ENCODE assay signal across 21 cellular contexts in genomic region chr7:129159539-129159938, GRCh38. TPM values are rescaled to one million over a fixed set of nuclear protein-coding genes. Genes with fewer than 3 reads are reported as not detected.
DNase-seq lines count a peak whose midpoint lies in the region; ATAC-seq and TF ChIP-seq lines count a peak whose summit lies in the region.
"Had no signal": no experiment of that assay in that cellular context is flagged by ENCODE, and none has a peak within 500 bp of the region (broad histone marks: within the 10 kb centered on the region; RNA-seq: fewer than 3 reads in every experiment).

No MANE protein-coding gene starts in this region.

- H3K27me3 ChIP-seq in right atrium auricular region = no peaks in the 10 kb centered on the region
- H3K27me3 ChIP-seq in right cardiac atrium (ENCODE audit: control insufficient read depth, insufficient read depth) = no peaks in the 10 kb centered on the region
- H3K27me3 ChIP-seq in MG63 = no peaks in the 10 kb centered on the region
- H3K27me3 ChIP-seq: SJCRH30 had no signal

- intact Hi-C loops in Right ventricle myocardium superior (cut with DNase I) = no loop called here
- intact Hi-C loops in right cardiac atrium (cut with DNase I) = no loop called here

- H3K27ac ChIP-seq in right atrium auricular region (no peak overlapping the region), right cardiac atrium (ENCODE audit: low read length) (no peak overlapping the region)
- H3K27ac ChIP-seq: PC-9, SJCRH30 had no signal

- peaks cover 17 to 18% of the 10 kb centered on the region in 2 donors for H3K36me3 Mint-ChIP-seq in naive B cell

- peak; percentile 91 for ATAC-seq in Right ventricle myocardium superior (ENCODE audit: poor library complexity)
- peak; percentile 45 to 71 for ATAC-seq in right cardiac atrium
- ATAC-seq in naive B cell (ENCODE audit: low read depth in 2 of 2) = no peak
- ATAC-seq in HG02763 (IDR thresholded peaks at IDR 0.05; ENCODE audit: unreplicated experiment) = no peak
- ATAC-seq: HCT116, K562 had no signal

- H3K4me3 Mint-ChIP-seq in naive B cell = peak overlapping the region in 1 of 8 donors; percentile 66
- H3K4me3 Mint-ChIP-seq: CD14-positive monocyte had no signal

- WGBS in right cardiac atrium = 79% methylated on average over 3 of the region's 3 CpGs

- H3K27ac Mint-ChIP-seq in naive B cell = peak overlapping the region; percentile 6 to 89 (median 73)
- H3K27ac Mint-ChIP-seq: CD14-positive monocyte had no signal

- H3K27me3 Mint-ChIP-seq in naive B cell = no peaks in the 10 kb centered on the region

- DNase-seq in Right ventricle myocardium superior (peak; percentile 65), right atrium auricular region (ENCODE audit: low spot score) (no peak), right cardiac atrium (peak in 1 of 3 donors; percentile 76), naive B cell (no peak), MG63 (no peak), NCI-H69 (lab: John Stamatoyannopoulos, UW) (no peak)
- no peak for DNase-seq in stimulated activated CD4-positive, alpha-beta T cell treated with anti-CD3 and anti-CD28 coated beads, Interleukin-2, amount 100 ng/mL, for 24 hours
- DNase-seq: 8988T, AML-193, GDM1, NCI-H1436, NCI-H187 treated with DMSO at 0.1 percent for 48 hours, NCI-H2107, NCI-H446 treated with DMSO at 0.1 percent for 48 hours, NCI-H526 treated with DMSO at 0.1 percent for 48 hours, PC-9 had no signal

- H3K9me3 ChIP-seq in right atrium auricular region (no peaks in the 10 kb centered on the region), right cardiac atrium (ENCODE audit: control insufficient read depth, low read length) (no peaks in the 10 kb centered on the region), MG63 (no peaks in the 10 kb centered on the region)
- H3K9me3 ChIP-seq: SJCRH30 had no signal

- no peaks in the 10 kb centered on the region for H3K36me3 ChIP-seq in right atrium auricular region
- H3K36me3 ChIP-seq in MG63 = no peaks in the 10 kb centered on the region
- H3K36me3 ChIP-seq: SJCRH30 had no signal

- H3K4me1 ChIP-seq in right atrium auricular region = no peaks in the 10 kb centered on the region
- H3K4me1 ChIP-seq in right cardiac atrium (ENCODE audit: control insufficient read depth, insufficient read depth, low read length) = no peaks in the 10 kb centered on the region
- H3K4me1 ChIP-seq: SJCRH30 had no signal

- no peak for TF ChIP-seq CTCF in right atrium auricular region (IDR thresholded peaks at IDR 0.05)

- H3K9me3 Mint-ChIP-seq in naive B cell = peaks cover 0 to 5% (median 0%) of the 10 kb centered on the region in 7 donors
- H3K9me3 Mint-ChIP-seq: CD14-positive monocyte had no signal

- H3K4me1 Mint-ChIP-seq in naive B cell = peaks cover 60 to 79% (median 78%) of the 10 kb centered on the region in 3 donors

- H3K4me3 ChIP-seq in right atrium auricular region (no peak overlapping the region), right cardiac atrium (ENCODE audit: low read length) (no peak overlapping the region), MG63 (no peak overlapping the region)
- H3K4me3 ChIP-seq: K562, PC-9, SJCRH30 had no signal

RNA-seq across cellular contexts. Expression of gene TSPAN33, which starts 15.0 kb away (rescaled TPM):
- total RNA-seq in Right ventricle myocardium superior (11.8 TPM), right atrium auricular region (10 to 100 TPM in 1 of 2 donors, 1 to 10 TPM in 1; 9.8 to 11.1 TPM), right cardiac atrium (10 to 100 TPM; 12.8 to 17.8 (median 13.2) TPM)
- polyA plus RNA-seq in right cardiac atrium (7.4 TPM), naive B cell (ENCODE audit: low read depth in 6 of 6) (100 to 1,000 TPM in 5 of 6 donors, 10 to 100 TPM in 1; 92.8 to 171 (median 136) TPM)
- 3.4 and 7.0 TPM in 2 replicates for total RNA-seq in MG63 (2014; rRNA removed; shearing (Covaris generic); ENCODE audit: low replicate concordance)

RNA-seq across cellular contexts. Expression of gene SMO, which starts 28.9 kb away (rescaled TPM):
- total RNA-seq in Right ventricle myocardium superior (5.0 TPM), right atrium auricular region (1 to 10 TPM; 4.7 to 9.9 TPM), right cardiac atrium (10 to 100 TPM in 2 of 4 donors, 1 to 10 TPM in 2; 8.3 to 12.6 (median 9.6) TPM)
- polyA plus RNA-seq in right cardiac atrium (4.9 TPM), naive B cell (ENCODE audit: low read depth in 6 of 6) (under 1 TPM in 1 of 6 donors, not detected in 5; 0.14 TPM)
- 9.0 and 14.3 TPM in 2 replicates for total RNA-seq in MG63 (2014; rRNA removed; shearing (Covaris generic); ENCODE audit: low replicate concordance)
- polyA plus RNA-seq: CD14-positive monocyte had no signal

Comparison
In these comparisons a context has a peak if more than half of its experiments do, and no peak if none do; other contexts are left out.
1. ATAC-seq: peak in Right ventricle myocardium superior (single experiment) and right cardiac atrium (2 of 2); none in naive B cell (0 of 2) and HG02763 (single experiment).